ENCODE assay signal across 1 cellular context in genomic region chr2:10122500-10123280, GRCh38.
TF ChIP-seq lines count a peak whose summit lies in the region.

Gene RRM2, plus strand, starts transcription at chr2:10122739. Its CDS starts 60 bp downstream, at chr2:10122799.

TF ChIP-seq in GM12878, 131 proteins besides CTCF, POLR2A, EP300 and RAD21 (continued from another document):
- peak; percentile 43 for TF ChIP-seq E2F8 (IDR thresholded peaks at IDR 0.05; ENCODE audit: low read depth, partially characterized antibody)
- TF ChIP-seq CBFB (IDR thresholded peaks at IDR 0.05; ENCODE audit: low read depth) = peak; percentile 22; the same call in 1 of the 2 replicates
- TF ChIP-seq CHD1 (IDR thresholded peaks at IDR 0.05; ENCODE audit: low read depth, low read length) = no peak
- peak; percentile 98 for TF ChIP-seq SP1 (IDR thresholded peaks at IDR 0.05; ENCODE audit: low read depth, low read length)
- TF ChIP-seq TCF12 (IDR thresholded peaks at IDR 0.05; ENCODE audit: low read depth, low read length) = 0 out of 2 replicates have a peak, but pooled peaks have one; percentile 3
- peak; percentile 100 for TF ChIP-seq E2F4 (IDR thresholded peaks at IDR 0.05; ENCODE audit: low read depth, low read length)
- peak; percentile 88 for TF ChIP-seq SMAD5 (IDR thresholded peaks at IDR 0.05; ENCODE audit: low read depth)
- no peak for TF ChIP-seq STAT1 (conservative IDR thresholded peaks at IDR 0.05)
- TF ChIP-seq LARP7 (IDR thresholded peaks at IDR 0.05) = peak; percentile 64
- TF ChIP-seq TCF3 (IDR thresholded peaks at IDR 0.05; ENCODE audit: borderline replicate concordance, insufficient read depth, low read depth, low read length) = peak; percentile 85
- TF ChIP-seq HDGF (IDR thresholded peaks at IDR 0.05) = 0 out of 2 replicates have a peak, but pooled peaks have one; percentile 31
- TF ChIP-seq RB1 (IDR thresholded peaks at IDR 0.05; ENCODE audit: borderline replicate concordance) = peak; percentile 54; the same call in 1 of the 2 replicates
- 0 out of 2 replicates have a peak, but pooled peaks have one; percentile 65 for TF ChIP-seq FOXM1 (IDR thresholded peaks at IDR 0.05; ENCODE audit: low read depth, low read length)
- TF ChIP-seq POLR2AphosphoS5 (IDR thresholded peaks at IDR 0.05; ENCODE audit: low read length) = peak; percentile 94
- peak; percentile 94; the same call in 1 of the 2 replicates for TF ChIP-seq GATAD2B (conservative IDR thresholded peaks at IDR 0.05; ENCODE audit: low read depth)
- 0 out of 2 replicates have a peak, but pooled peaks have one; percentile 9 for TF ChIP-seq CREB1 (IDR thresholded peaks at IDR 0.05; ENCODE audit: low read depth)
- peak; percentile 80 for TF ChIP-seq IRF3 (IDR thresholded peaks at IDR 0.05)
- TF ChIP-seq MXI1 (IDR thresholded peaks at IDR 0.05; ENCODE audit: low read depth, low read length) = peak; percentile 93
- TF ChIP-seq BHLHE40 (IDR thresholded peaks at IDR 0.05; ENCODE audit: borderline replicate concordance in 1 of 2, low read depth in 2 of 2, low read length in 1 of 2) = peak in 1 of 2 experiments; percentile 55; a peak in 1 of 4 replicates
- 0 out of 2 replicates have a peak, but pooled peaks have one; percentile 12 for TF ChIP-seq CREM (IDR thresholded peaks at IDR 0.05; ENCODE audit: low read depth)
- TF ChIP-seq HDAC2 (IDR thresholded peaks at IDR 0.05) = peak; percentile 97
- TF ChIP-seq NBN (IDR thresholded peaks at IDR 0.05) = no peak
- TF ChIP-seq MLLT1 (IDR thresholded peaks at IDR 0.05) = peak; percentile 81
- peak; percentile 100 for TF ChIP-seq SIN3A (IDR thresholded peaks at IDR 0.05; ENCODE audit: low read depth, low read length)
- no peak for TF ChIP-seq EGR1 (IDR thresholded peaks at IDR 0.05; ENCODE audit: borderline replicate concordance in 1 of 2, low read depth in 2 of 2, low read length in 2 of 2)
- TF ChIP-seq, protein P1, sequence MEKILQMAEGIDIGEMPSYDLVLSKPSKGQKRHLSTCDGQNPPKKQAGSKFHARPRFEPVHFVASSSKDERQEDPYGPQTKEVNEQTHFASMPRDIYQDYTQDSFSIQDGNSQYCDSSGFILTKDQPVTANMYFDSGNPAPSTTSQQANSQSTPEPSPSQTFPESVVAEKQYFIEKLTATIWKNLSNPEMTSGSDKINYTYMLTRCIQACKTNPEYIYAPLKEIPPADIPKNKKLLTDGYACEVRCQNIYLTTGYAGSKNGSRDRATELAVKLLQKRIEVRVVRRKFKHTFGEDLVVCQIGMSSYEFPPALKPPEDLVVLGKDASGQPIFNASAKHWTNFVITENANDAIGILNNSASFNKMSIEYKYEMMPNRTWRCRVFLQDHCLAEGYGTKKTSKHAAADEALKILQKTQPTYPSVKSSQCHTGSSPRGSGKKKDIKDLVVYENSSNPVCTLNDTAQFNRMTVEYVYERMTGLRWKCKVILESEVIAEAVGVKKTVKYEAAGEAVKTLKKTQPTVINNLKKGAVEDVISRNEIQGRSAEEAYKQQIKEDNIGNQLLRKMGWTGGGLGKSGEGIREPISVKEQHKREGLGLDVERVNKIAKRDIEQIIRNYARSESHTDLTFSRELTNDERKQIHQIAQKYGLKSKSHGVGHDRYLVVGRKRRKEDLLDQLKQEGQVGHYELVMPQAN (conservative IDR thresholded peaks at IDR 0.05) = peak; percentile 100
- TF ChIP-seq, protein P2, sequence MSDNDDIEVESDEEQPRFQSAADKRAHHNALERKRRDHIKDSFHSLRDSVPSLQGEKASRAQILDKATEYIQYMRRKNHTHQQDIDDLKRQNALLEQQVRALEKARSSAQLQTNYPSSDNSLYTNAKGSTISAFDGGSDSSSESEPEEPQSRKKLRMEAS (IDR thresholded peaks at IDR 0.05; ENCODE audit: low read depth, low read length) = peak; percentile 43; the same call in 1 of the 2 replicates
- TF ChIP-seq, protein P3, sequence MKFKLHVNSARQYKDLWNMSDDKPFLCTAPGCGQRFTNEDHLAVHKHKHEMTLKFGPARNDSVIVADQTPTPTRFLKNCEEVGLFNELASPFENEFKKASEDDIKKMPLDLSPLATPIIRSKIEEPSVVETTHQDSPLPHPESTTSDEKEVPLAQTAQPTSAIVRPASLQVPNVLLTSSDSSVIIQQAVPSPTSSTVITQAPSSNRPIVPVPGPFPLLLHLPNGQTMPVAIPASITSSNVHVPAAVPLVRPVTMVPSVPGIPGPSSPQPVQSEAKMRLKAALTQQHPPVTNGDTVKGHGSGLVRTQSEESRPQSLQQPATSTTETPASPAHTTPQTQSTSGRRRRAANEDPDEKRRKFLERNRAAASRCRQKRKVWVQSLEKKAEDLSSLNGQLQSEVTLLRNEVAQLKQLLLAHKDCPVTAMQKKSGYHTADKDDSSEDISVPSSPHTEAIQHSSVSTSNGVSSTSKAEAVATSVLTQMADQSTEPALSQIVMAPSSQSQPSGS (IDR thresholded peaks at IDR 0.05; ENCODE audit: low read length) = no peak
- TF ChIP-seq ZNF207 (IDR thresholded peaks at IDR 0.05; ENCODE audit: borderline replicate concordance) = 0 out of 2 replicates have a peak, but pooled peaks have one; percentile 43
